Comparison of ENCODE assay signal across 17 cellular contexts in the genomic region with DNA sequence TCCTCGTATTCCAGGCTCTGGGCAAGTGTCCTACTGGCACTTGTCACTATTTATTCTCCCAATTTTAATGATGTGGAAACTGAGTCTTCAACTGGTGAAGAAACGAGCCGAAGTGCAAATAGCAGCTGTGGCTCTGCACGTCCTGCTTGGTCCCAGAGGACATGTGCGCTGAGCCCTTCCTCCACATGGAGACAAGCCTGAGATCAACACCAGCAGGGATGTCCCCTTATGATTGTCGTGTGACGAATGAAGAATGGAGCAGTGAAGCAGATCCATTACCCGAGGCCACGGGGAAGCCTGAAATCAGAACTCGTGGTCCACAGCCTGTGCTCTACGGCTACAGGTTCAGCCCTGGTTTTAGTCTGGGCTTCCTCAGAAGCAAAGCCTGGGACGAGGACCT.
DNase-seq lines count a peak whose midpoint lies in the region; ATAC-seq, FAIRE-seq and TF ChIP-seq lines count a peak whose summit lies in the region.
"Had no signal": no experiment of that assay in that cellular context is flagged by ENCODE, and none has a peak within 500 bp of the region (broad histone marks: within the 10 kb centered on the region; RNA-seq: fewer than 3 reads in every experiment).

No MANE protein-coding gene starts in this region.

- H3K4me1 ChIP-seq in right cardiac atrium (ENCODE audit: control insufficient read depth, insufficient read depth, low read length) (no peaks in the 10 kb centered on the region), gastrocnemius medialis (no peaks in the 10 kb centered on the region)
- H3K4me1 ChIP-seq: A549 had no signal

- intact Hi-C loops in Right ventricle myocardium inferior (cut with DNase I), result no loop called here
- intact Hi-C loops in right cardiac atrium (cut with DNase I), result no loop called here
- intact Hi-C loops in left ventricle myocardium superior (cut with micrococcal nuclease), result no loop called here
- intact Hi-C loops in gastrocnemius medialis (cut with DNase I; ENCODE audit: low total_unique reads), result no loop called here

- TF ChIP-seq CTCF in gastrocnemius medialis (IDR thresholded peaks at IDR 0.05 in 4 of 5, conservative IDR thresholded peaks at IDR 0.05 in 1 of 5), result no peak

- no peak for TF ChIP-seq POLR2A in gastrocnemius medialis (IDR thresholded peaks at IDR 0.05)

- in situ Hi-C loops in gastrocnemius medialis (cut with MboI; ENCODE audit: low sequenced_read_pairs in 4 of 4), result no loop called here

- FAIRE-seq in HTR-8/SVneo (lab: Jason Lieb, UNC), result peak; percentile 16
- FAIRE-seq: A549, H1 had no signal

- no peak overlapping the region for H3K4me3 ChIP-seq in right cardiac atrium (ENCODE audit: low read length)
- H3K4me3 ChIP-seq in gastrocnemius medialis, result no peak overlapping the region
- H3K4me3 ChIP-seq: A549 had no signal

- no peak for DNase-seq in Right ventricle myocardium inferior (ENCODE audit: missing footprints)
- DNase-seq in right cardiac atrium, result no peak
- DNase-seq in HTR-8/SVneo (ENCODE audit: insufficient read length, low spot score), result no peak
- peak; percentile 44 for DNase-seq in left ventricle myocardium superior
- no peak for DNase-seq in gastrocnemius medialis
- DNase-seq in NCI-H1436 (lab: John Stamatoyannopoulos, UW), result no peak
- DNase-seq: AML-193; Calu3; CD8-positive, alpha-beta T cell; DMS79 treated with DMSO at 0.1 percent for 48 hours; GF-D8; H9 had no signal

- peak; percentile 26 for ATAC-seq in Right ventricle myocardium inferior
- ATAC-seq in right cardiac atrium, result no peak
- peak; percentile 77 for ATAC-seq in left ventricle myocardium superior
- peak; percentile 34 to 35 for ATAC-seq in gastrocnemius medialis
- ATAC-seq in HG03442 (IDR thresholded peaks at IDR 0.05; ENCODE audit: unreplicated experiment), result no peak
- no peak for ATAC-seq in HG02852 (IDR thresholded peaks at IDR 0.05; ENCODE audit: unreplicated experiment)
- ATAC-seq: A549; CD8-positive, alpha-beta T cell had no signal

- H3K36me3 ChIP-seq in gastrocnemius medialis, result no peaks in the 10 kb centered on the region

- no peak overlapping the region for H3K27ac ChIP-seq in right cardiac atrium (ENCODE audit: low read length)
- H3K27ac ChIP-seq in gastrocnemius medialis, result peak overlapping the region in 2 of 4 donors; percentile 50 to 64
- H3K27ac ChIP-seq: 22Rv1, A549 had no signal

- H3K27me3 ChIP-seq in right cardiac atrium (ENCODE audit: control insufficient read depth, insufficient read depth) (no peaks in the 10 kb centered on the region), gastrocnemius medialis (no peaks in the 10 kb centered on the region)

- H3K9me3 ChIP-seq in right cardiac atrium (ENCODE audit: control insufficient read depth, low read length), result no peaks in the 10 kb centered on the region
- H3K9me3 ChIP-seq in gastrocnemius medialis, result no peaks in the 10 kb centered on the region
- H3K9me3 ChIP-seq: A549 had no signal

- 82% methylated on average over 12 of the region's 12 CpGs for WGBS in right cardiac atrium

Comparison
In these comparisons a context has a peak if more than half of its experiments do, and no peak if none do; other contexts are left out.
1. ATAC-seq: peak in Right ventricle myocardium inferior (single experiment), left ventricle myocardium superior (single experiment) and gastrocnemius medialis (2 of 2); none in right cardiac atrium (0 of 2), HG03442 (single experiment) and HG02852 (single experiment).